13 cellular contexts compared by ENCODE assay signal in the genomic region with DNA sequence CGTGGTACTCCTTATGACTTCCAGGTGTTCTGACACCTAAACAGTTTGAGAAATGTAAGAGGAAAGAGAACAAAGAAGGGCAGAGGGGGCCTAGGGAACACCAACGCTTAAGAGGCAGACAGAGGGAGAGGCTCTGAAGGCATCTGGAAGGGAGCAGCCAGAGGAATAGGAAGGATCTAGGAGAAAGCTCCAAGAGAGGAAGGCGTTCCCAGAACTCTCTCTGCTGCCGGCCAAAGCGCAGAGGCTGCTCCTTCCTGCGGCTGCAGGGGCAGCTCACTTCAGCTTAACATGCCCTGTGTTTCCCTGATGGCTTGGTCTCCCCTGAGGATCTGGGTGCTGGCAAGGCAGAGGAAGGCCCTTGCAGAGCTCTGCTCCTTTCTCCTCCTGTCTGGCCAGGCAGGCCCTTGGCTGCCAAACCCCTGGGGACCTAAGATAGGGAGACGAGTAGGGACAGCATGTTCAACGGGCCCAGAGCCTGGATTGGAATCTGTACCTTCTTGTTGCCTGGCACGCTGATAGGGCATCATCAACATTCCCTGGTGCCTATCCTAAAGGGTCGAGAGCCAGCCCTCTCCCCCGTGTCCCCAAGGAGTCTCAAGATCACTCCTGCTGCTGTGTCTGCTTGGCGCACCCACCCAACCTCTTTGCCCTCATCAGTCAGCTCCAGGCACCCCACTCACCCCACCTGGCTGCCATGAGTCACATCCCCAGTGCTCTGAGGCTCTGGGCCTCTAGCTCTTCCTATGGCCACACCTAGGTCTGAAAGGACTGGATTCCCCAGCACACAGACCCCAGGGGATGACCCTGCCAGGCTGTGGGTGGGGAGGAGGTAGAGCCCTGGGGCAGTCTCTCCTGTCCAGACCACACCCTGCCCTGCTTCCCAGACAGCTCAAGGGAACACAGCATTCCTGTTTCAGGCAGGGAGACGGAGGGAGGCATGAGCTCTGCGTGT. TPM values are rescaled to one million over a fixed set of nuclear protein-coding genes. Genes with fewer than 3 reads are reported as not detected.
DNase-seq lines count a peak whose midpoint lies in the region; ATAC-seq and TF ChIP-seq lines count a peak whose summit lies in the region.
"Had no signal": no experiment of that assay in that cellular context is flagged by ENCODE, and none has a peak within 500 bp of the region (broad histone marks: within the 10 kb centered on the region; RNA-seq: fewer than 3 reads in every experiment).

No MANE protein-coding gene starts in this region.

- intact Hi-C loops in dendritic cell treated with granulocyte-macrophage colony-stimulating factor and Interleukin-4, amounts not matched to agents 40 ng/mL and 50 ng/mL, for 4 days (cut with micrococcal nuclease), result no loop called here
- intact Hi-C loops in upper lobe of right lung (cut with DNase I), result no loop called here

- H3K36me3 ChIP-seq in muscle layer of colon (ENCODE audit: insufficient read depth, low read length) (no peaks in the 10 kb centered on the region), upper lobe of right lung (no peaks in the 10 kb centered on the region)
- H3K36me3 ChIP-seq: ovary had no signal

- H3K4me3 ChIP-seq in muscle layer of colon (ENCODE audit: low read depth in 1 of 2, low read length in 2 of 2) (no peak overlapping the region), upper lobe of right lung (no peak overlapping the region)
- H3K4me3 ChIP-seq: ovary, testis had no signal

- H3K27me3 ChIP-seq in muscle layer of colon (ENCODE audit: control insufficient read depth in 1 of 2, insufficient read depth in 2 of 2, low read length in 2 of 2) (no peaks in the 10 kb centered on the region), upper lobe of right lung (no peaks in the 10 kb centered on the region)
- H3K27me3 ChIP-seq: ovary, testis had no signal

- H3K9me3 ChIP-seq in muscle layer of colon (ENCODE audit: low read length) (no peaks in the 10 kb centered on the region), upper lobe of right lung (no peaks in the 10 kb centered on the region)
- H3K9me3 ChIP-seq: ovary, testis had no signal

- H3K4me1 Mint-ChIP-seq in dendritic cell treated with granulocyte-macrophage colony-stimulating factor and Interleukin-4, amounts not matched to agents 40 ng/mL and 50 ng/mL, for 4 days (ENCODE audit: low read depth), result peaks cover 42% of the 10 kb centered on the region
- peaks cover 2% of the 10 kb centered on the region for H3K4me1 Mint-ChIP-seq in glutamatergic neuron (ENCODE audit: low read depth, unreplicated experiment)

- H3K36me3 Mint-ChIP-seq in dendritic cell treated with granulocyte-macrophage colony-stimulating factor and Interleukin-4, amounts not matched to agents 40 ng/mL and 50 ng/mL, for 4 days (ENCODE audit: low read depth), result no peaks in the 10 kb centered on the region
- no peaks in the 10 kb centered on the region for H3K36me3 Mint-ChIP-seq in glutamatergic neuron (ENCODE audit: unreplicated experiment)

- H3K27ac Mint-ChIP-seq in dendritic cell treated with granulocyte-macrophage colony-stimulating factor and Interleukin-4, amounts not matched to agents 40 ng/mL and 50 ng/mL, for 4 days, result peak overlapping the region; percentile 36
- no peak overlapping the region for H3K27ac Mint-ChIP-seq in glutamatergic neuron (ENCODE audit: unreplicated experiment)
- H3K27ac Mint-ChIP-seq: T-helper 1 cell treated with Interleukin-12 subunit alpha and Interleukin-12 subunit beta and Interleukin-4 antibody, amounts not matched to agents 30 μg/mL and 1 μg/mL, for 36 hours had no signal

- peaks cover 56% of the 10 kb centered on the region for H3K4me1 ChIP-seq in muscle layer of colon (ENCODE audit: insufficient read depth, low read length)
- peaks cover 37% of the 10 kb centered on the region for H3K4me1 ChIP-seq in upper lobe of right lung

- ATAC-seq in upper lobe of right lung (no peak), GM21423 (IDR thresholded peaks at IDR 0.05; ENCODE audit: unreplicated experiment) (no peak), GM21528 (IDR thresholded peaks at IDR 0.05; ENCODE audit: low FRiP score, unreplicated experiment) (no peak)

- H3K27me3 Mint-ChIP-seq in dendritic cell treated with granulocyte-macrophage colony-stimulating factor and Interleukin-4, amounts not matched to agents 40 ng/mL and 50 ng/mL, for 4 days, result peaks cover 10% of the 10 kb centered on the region
- no peaks in the 10 kb centered on the region for H3K27me3 Mint-ChIP-seq in glutamatergic neuron (ENCODE audit: unreplicated experiment)

- peak; percentile 50 for DNase-seq in LoVo (ENCODE audit: low spot score)
- DNase-seq in upper lobe of right lung, result no peak
- DNase-seq in glutamatergic neuron, result no peak
- DNase-seq: kidney glomerular epithelial cell, NCI-H1092, ovary, testis had no signal

- no peak overlapping the region for H3K9ac ChIP-seq in muscle layer of colon (ENCODE audit: low read length)

- H3K27ac ChIP-seq in muscle layer of colon (ENCODE audit: low read depth, low read length) (peak overlapping the region; percentile 41), upper lobe of right lung (peak overlapping the region; percentile 70)
- H3K27ac ChIP-seq: HL-60, testis had no signal

- H3K4me3 Mint-ChIP-seq in dendritic cell treated with granulocyte-macrophage colony-stimulating factor and Interleukin-4, amounts not matched to agents 40 ng/mL and 50 ng/mL, for 4 days, result no peak overlapping the region
- no peak overlapping the region for H3K4me3 Mint-ChIP-seq in glutamatergic neuron (ENCODE audit: unreplicated experiment)
- H3K4me3 Mint-ChIP-seq: T-helper 1 cell treated with Interleukin-12 subunit alpha and Interleukin-12 subunit beta and Interleukin-4 antibody, amounts not matched to agents 30 μg/mL and 1 μg/mL, for 36 hours had no signal

- H3K9me3 Mint-ChIP-seq in dendritic cell treated with granulocyte-macrophage colony-stimulating factor and Interleukin-4, amounts not matched to agents 40 ng/mL and 50 ng/mL, for 4 days, result no peaks in the 10 kb centered on the region
- peaks cover 2% of the 10 kb centered on the region for H3K9me3 Mint-ChIP-seq in glutamatergic neuron (ENCODE audit: unreplicated experiment)
- H3K9me3 Mint-ChIP-seq: T-helper 1 cell treated with Interleukin-12 subunit alpha and Interleukin-12 subunit beta and Interleukin-4 antibody, amounts not matched to agents 30 μg/mL and 1 μg/mL, for 36 hours had no signal

- no peak for TF ChIP-seq CTCF in upper lobe of right lung (IDR thresholded peaks at IDR 0.05)
- no peak for TF ChIP-seq CTCF in glutamatergic neuron (IDR thresholded peaks at IDR 0.05; ENCODE audit: partially characterized antibody, unreplicated experiment)

RNA-seq across cellular contexts. Expression of gene LTBP2, which starts 45.6 kb away (rescaled TPM):
- total RNA-seq in upper lobe of right lung (117 TPM), glutamatergic neuron (ENCODE audit: unreplicated experiment) (1.2 TPM)

Comparison
In these comparisons a context has a peak if more than half of its experiments do, and no peak if none do; other contexts are left out.
1. RNA of gene LTBP2, which starts 45.6 kb away (total RNA-seq): 117 TPM in upper lobe of right lung (single experiment); 1.2 TPM in glutamatergic neuron (single experiment); every median in the first group is over 10 times any median in the second.